13 cellular contexts compared by ENCODE assay signal in genomic region chr13:102317593-102317992, GRCh38.
DNase-seq lines count a peak whose midpoint lies in the region; ATAC-seq, FAIRE-seq and TF ChIP-seq lines count a peak whose summit lies in the region.
"Had no signal": no experiment of that assay in that cellular context is flagged by ENCODE, and none has a peak within 500 bp of the region (broad histone marks: within the 10 kb centered on the region; RNA-seq: fewer than 3 reads in every experiment).

No MANE protein-coding gene starts in this region.

- H3K36me3 ChIP-seq in right lobe of liver (no peaks in the 10 kb centered on the region), suprapubic skin (no peaks in the 10 kb centered on the region), neural progenitor cell (no peaks in the 10 kb centered on the region)

- intact Hi-C loops in right lobe of liver (cut with DNase I), result no loop called here

- WGBS in right lobe of liver (ENCODE audit: insufficient coverage, low coverage, low lambda C conversion rate, missing lambda C conversion rate), result 7% methylated on average over 2 of the region's 2 CpGs
- WGBS in suprapubic skin, result 47% methylated on average over 2 of the region's 2 CpGs

- H3K36me3 Mint-ChIP-seq in neural progenitor cell, result no peaks in the 10 kb centered on the region
- H3K36me3 Mint-ChIP-seq: CD4-positive, alpha-beta memory T cell had no signal

- H3K9me3 Mint-ChIP-seq in neural progenitor cell, result no peaks in the 10 kb centered on the region
- H3K9me3 Mint-ChIP-seq: CD4-positive, alpha-beta memory T cell had no signal

- H3K27ac ChIP-seq in right lobe of liver, result peak overlapping the region; percentile 31 to 64 (median 57)
- no peak overlapping the region for H3K27ac ChIP-seq in suprapubic skin
- no peak overlapping the region for H3K27ac ChIP-seq in neural progenitor cell

- TF ChIP-seq POLR2A in right lobe of liver (IDR thresholded peaks at IDR 0.05), result peak; percentile 48
- no peak for TF ChIP-seq POLR2A in suprapubic skin (IDR thresholded peaks at IDR 0.05)

- H3K27me3 Mint-ChIP-seq in neural progenitor cell (ENCODE audit: insufficient read depth, low read depth), result peaks cover 4% of the 10 kb centered on the region

- DNase-seq in OCI-M1 (lab: John Stamatoyannopoulos, UW), result peak; percentile 22
- DNase-seq in fibroblast of the aortic adventitia (ENCODE audit: low read depth), result peak; percentile 82
- DNase-seq in right lobe of liver, result peak; percentile 76 to 87 (median 76)
- DNase-seq in suprapubic skin (ENCODE audit: low spot score in 2 of 2), result peak; percentile 63 to 82
- no peak for DNase-seq in D721Med (ENCODE audit: insufficient read length, low spot score)
- no peak for DNase-seq in NCI-H748 (lab: John Stamatoyannopoulos, UW; ENCODE audit: unreplicated experiment)
- DNase-seq in neural progenitor cell (ENCODE audit: low spot score), result no peak
- DNase-seq in mesenteric fat pad (ENCODE audit: low spot score), result no peak
- DNase-seq: activated naive CD4-positive, alpha-beta T cell treated with anti-CD3 and anti-CD28 coated beads, Interleukin-2, amount 50 U/mL, for 16 hours; CD4-positive, alpha-beta memory T cell; NCI-H1694; NK-92 treated with Interleukin-12 subunit alpha and Interleukin-12 subunit beta, amount 100 ng/mL, for 24 hours had no signal

- H2AFZ ChIP-seq in neural progenitor cell (replicated peaks), result no peak overlapping the region

- peaks cover 0 to 11% (median 3%) of the 10 kb centered on the region in 4 donors for H3K4me1 ChIP-seq in right lobe of liver
- no peaks in the 10 kb centered on the region for H3K4me1 ChIP-seq in suprapubic skin
- no peaks in the 10 kb centered on the region for H3K4me1 ChIP-seq in neural progenitor cell

- H3K9me3 ChIP-seq in right lobe of liver (no peaks in the 10 kb centered on the region), suprapubic skin (no peaks in the 10 kb centered on the region), neural progenitor cell (ENCODE audit: low read depth) (no peaks in the 10 kb centered on the region)

- H4K20me1 ChIP-seq in neural progenitor cell (ENCODE audit: low read depth), result no peaks in the 10 kb centered on the region

- H3K4me3 ChIP-seq in fibroblast of the aortic adventitia (ENCODE audit: low read depth, low read length), result no peak overlapping the region
- H3K4me3 ChIP-seq in right lobe of liver, result no peak overlapping the region
- no peak overlapping the region for H3K4me3 ChIP-seq in suprapubic skin
- H3K4me3 ChIP-seq in neural progenitor cell, result no peak overlapping the region

- H3K27me3 ChIP-seq in right lobe of liver (no peaks in the 10 kb centered on the region), suprapubic skin (no peaks in the 10 kb centered on the region), neural progenitor cell (no peaks in the 10 kb centered on the region)

- no peak for TF ChIP-seq EP300 in suprapubic skin (IDR thresholded peaks at IDR 0.05)

- H3K4me3 Mint-ChIP-seq in neural progenitor cell, result no peak overlapping the region
- H3K4me3 Mint-ChIP-seq: CD4-positive, alpha-beta memory T cell had no signal

- H3K79me2 ChIP-seq in neural progenitor cell (ENCODE audit: low read depth), result no peaks in the 10 kb centered on the region

- no peak for TF ChIP-seq CTCF in fibroblast of the aortic adventitia (IDR thresholded peaks at IDR 0.05; ENCODE audit: insufficient read depth, low read length)
- no peak for TF ChIP-seq CTCF in right lobe of liver (IDR thresholded peaks at IDR 0.05)
- TF ChIP-seq CTCF in suprapubic skin (IDR thresholded peaks at IDR 0.05), result no peak
- no peak for TF ChIP-seq CTCF in D721Med (IDR thresholded peaks at IDR 0.05; ENCODE audit: insufficient read depth, missing control alignments)
- TF ChIP-seq CTCF in neural progenitor cell (IDR thresholded peaks at IDR 0.05), result no peak

- H3F3A ChIP-seq in neural progenitor cell (ENCODE audit: low read depth), result no peaks in the 10 kb centered on the region

- peaks cover 6% of the 10 kb centered on the region for H3K4me1 Mint-ChIP-seq in neural progenitor cell

- H3K9ac ChIP-seq in neural progenitor cell, result no peak overlapping the region

- H3K4me2 ChIP-seq in neural progenitor cell, result no peak overlapping the region

- H3K27ac Mint-ChIP-seq in neural progenitor cell, result no peak overlapping the region
- H3K27ac Mint-ChIP-seq: CD4-positive, alpha-beta memory T cell had no signal

- ATAC-seq in right lobe of liver, result peak; percentile 96 to 97 (median 97)

- FAIRE-seq in D721Med (lab: Jason Lieb, UNC), result no peak
- FAIRE-seq: H1 had no signal

Comparison
In these comparisons a context has a peak if more than half of its experiments do, and no peak if none do; other contexts are left out.
1. DNase-seq: peak in OCI-M1 (single experiment), fibroblast of the aortic adventitia (single experiment), right lobe of liver (3 of 3) and suprapubic skin (2 of 2); none in D721Med (single experiment), NCI-H748 (single experiment), neural progenitor cell (single experiment) and mesenteric fat pad (single experiment).
2. H3K27ac ChIP-seq: peak in right lobe of liver (3 of 3); none in suprapubic skin (single experiment) and neural progenitor cell (single experiment).